29 cellular contexts compared by ENCODE assay signal in the genomic region with DNA sequence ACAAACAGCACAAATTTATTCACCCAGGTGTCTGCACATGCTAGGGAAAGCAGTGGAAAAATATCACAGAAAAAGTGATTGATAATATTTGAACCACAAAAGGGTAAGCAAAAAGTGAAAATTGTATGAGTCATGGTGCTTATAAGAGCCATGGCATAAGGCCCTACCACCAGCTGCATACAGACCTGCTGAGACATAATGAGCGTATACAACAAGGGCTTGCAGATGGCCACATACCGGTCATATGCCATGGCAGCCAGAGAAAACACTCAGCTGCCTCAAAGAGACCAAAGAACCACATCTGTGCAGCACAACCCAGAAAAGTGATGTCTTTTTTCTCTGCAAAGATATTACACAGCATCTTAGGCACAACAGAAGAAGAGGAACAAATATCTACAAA.
"Had no signal": no experiment of that assay in that cellular context is flagged by ENCODE, and none has a peak within 500 bp of the region (broad histone marks: within the 10 kb centered on the region; RNA-seq: fewer than 3 reads in every experiment).

No MANE protein-coding gene starts in this region.

- H3K36me3 Mint-ChIP-seq: mesothelial cell of epicardium; naive thymus-derived CD4-positive, alpha-beta T cell; stimulated activated memory B cell treated with anti-CD40 and anti-IgM and Interleukin-4, amounts not matched to agents 10 μg/mL and 1 μg/mL and 100 μg/mL, for 72 hours; type B pancreatic cell had no signal

- H3K27me3 ChIP-seq: esophagus squamous epithelium, gastrocnemius medialis, ovary, spleen, testis had no signal

- H3K4me1 Mint-ChIP-seq: naive thymus-derived CD4-positive, alpha-beta T cell; stimulated activated memory B cell treated with anti-CD40 and anti-IgM and Interleukin-4, amounts not matched to agents 10 μg/mL and 1 μg/mL and 100 μg/mL, for 72 hours had no signal

- DNase-seq: dermis blood vessel endothelial cell; effector memory CD4-positive, alpha-beta T cell; erythroblast; esophagus squamous epithelium; gastrocnemius medialis; heart left ventricle; kidney; mesenchymal stem cell; mucosa of descending colon; naive thymus-derived CD4-positive, alpha-beta T cell; occipital lobe; ovary; posterior cingulate gyrus; psoas muscle; right cardiac atrium; spleen; stimulated activated CD4-positive, alpha-beta T cell treated with anti-CD3 and anti-CD28 coated beads, Interleukin-4, amount 100 ng/mL, for 4 hours; stimulated activated naive CD8-positive, alpha-beta T cell treated with anti-CD3 and anti-CD28 coated beads, Interleukin-15, Interleukin-2, amounts not matched to agents 100 U/mL and 50 U/mL, for 24 hours; substantia nigra; testis; tibial artery had no signal

- H3K36me3 ChIP-seq: esophagus squamous epithelium, gastrocnemius medialis, heart left ventricle, ovary, spleen, tibial artery had no signal

- H3K27ac Mint-ChIP-seq: mesothelial cell of epicardium; naive thymus-derived CD4-positive, alpha-beta T cell; stimulated activated memory B cell treated with anti-CD40 and anti-IgM and Interleukin-4, amounts not matched to agents 10 μg/mL and 1 μg/mL and 100 μg/mL, for 72 hours; type B pancreatic cell had no signal

- H3K27me3 Mint-ChIP-seq: stimulated activated memory B cell treated with anti-CD40 and anti-IgM and Interleukin-4, amounts not matched to agents 10 μg/mL and 1 μg/mL and 100 μg/mL, for 72 hours; type B pancreatic cell had no signal

- FAIRE-seq: endothelial cell of umbilical vein, kidney had no signal

- H3K9me3 Mint-ChIP-seq: type B pancreatic cell had no signal

- H3K4me3 Mint-ChIP-seq: mesothelial cell of epicardium; naive thymus-derived CD4-positive, alpha-beta T cell; stimulated activated memory B cell treated with anti-CD40 and anti-IgM and Interleukin-4, amounts not matched to agents 10 μg/mL and 1 μg/mL and 100 μg/mL, for 72 hours; type B pancreatic cell had no signal

- H3K9me3 ChIP-seq: esophagus squamous epithelium, gastrocnemius medialis, mucosa of descending colon, ovary, psoas muscle, testis, tibial artery had no signal

- H3K4me3 ChIP-seq: coronary artery, esophagus squamous epithelium, gastrocnemius medialis, heart left ventricle, hepatocyte, lung, mucosa of descending colon, ovary, psoas muscle, skin epidermis, spleen, testis, tibial artery had no signal
